20 cellular contexts compared by ENCODE assay signal in genomic region chr15:85031086-85031943, GRCh38. TPM values are rescaled to one million over a fixed set of nuclear protein-coding genes. Genes with fewer than 3 reads are reported as not detected.
DNase-seq lines count a peak whose midpoint lies in the region; ATAC-seq, FAIRE-seq and TF ChIP-seq lines count a peak whose summit lies in the region.
"Had no signal": no experiment of that assay in that cellular context is flagged by ENCODE, and none has a peak within 500 bp of the region (broad histone marks: within the 10 kb centered on the region; RNA-seq: fewer than 3 reads in every experiment).

No MANE protein-coding gene starts in this region.

- peaks cover 13% of the 10 kb centered on the region for H3K4me1 ChIP-seq in astrocyte (ENCODE audit: insufficient read depth, low read length)
- H3K4me1 ChIP-seq in right lobe of liver, result peaks cover 0 to 73% (median 33%) of the 10 kb centered on the region in 4 donors

- no peaks in the 10 kb centered on the region for H3K9me3 Mint-ChIP-seq in natural killer cell
- H3K9me3 Mint-ChIP-seq in natural killer cell treated with Interleukin-12 subunit alpha and Interleukin-12 subunit beta and Interleukin-15 and Interleukin-18, amount 100 ng/mL, for 72 hours, result no peaks in the 10 kb centered on the region
- no peaks in the 10 kb centered on the region for H3K9me3 Mint-ChIP-seq in astrocyte (ENCODE audit: unreplicated experiment)
- H3K9me3 Mint-ChIP-seq: central memory CD8-positive, alpha-beta T cell; IgD-negative memory B cell; memory B cell had no signal

- DNase-seq in natural killer cell (no peak), astrocyte (ENCODE audit: low read depth) (no peak), right lobe of liver (peak in 1 of 3 donors; percentile 68), RCC 7860 (ENCODE audit: low spot score) (no peak)
- DNase-seq in natural killer cell treated with Interleukin-12 subunit alpha and Interleukin-12 subunit beta and Interleukin-15 and Interleukin-18, amount 100 ng/mL, for 72 hours (ENCODE audit: low spot score), result no peak
- no peak for DNase-seq in stimulated activated CD4-positive, alpha-beta T cell treated with anti-CD3 and anti-CD28 coated beads, Interleukin-2, amount 100 ng/mL, for 24 hours
- DNase-seq: activated CD4-positive, alpha-beta T cell treated with anti-CD3 and anti-CD28 coated beads for 48 hours; activated gamma-delta T cell treated with Interleukin-2 at 50 U/mL for 16 hours; AML-193; DMS79; hippocampal formation; NCI-H1105 treated with DMSO at 0.1 percent for 48 hours; NCI-H446 treated with DMSO at 0.1 percent for 48 hours; stimulated activated CD4-positive, alpha-beta T cell treated with anti-CD3 and anti-CD28 coated beads, Interleukin-12 subunit alpha, Interleukin-12 subunit beta, amount 100 ng/mL, for 4 hours had no signal

- H3K4me1 Mint-ChIP-seq in natural killer cell (peaks cover 52 to 62% of the 10 kb centered on the region in 2 donors), astrocyte (ENCODE audit: low read depth, unreplicated experiment) (peaks cover 45% of the 10 kb centered on the region)
- H3K4me1 Mint-ChIP-seq in natural killer cell treated with Interleukin-12 subunit alpha and Interleukin-12 subunit beta and Interleukin-15 and Interleukin-18, amount 100 ng/mL, for 72 hours (ENCODE audit: low read depth in 2 of 2), result peaks cover 40 to 56% of the 10 kb centered on the region in 2 donors

- H3K27ac ChIP-seq in astrocyte (ENCODE audit: low read depth, low read length), result no peak overlapping the region
- H3K27ac ChIP-seq in right lobe of liver, result peak overlapping the region; percentile 76 to 94 (median 92)

- no peak for TF ChIP-seq POLR2A in right lobe of liver (IDR thresholded peaks at IDR 0.05)

- peaks cover 68% of the 10 kb centered on the region for H3K79me2 ChIP-seq in astrocyte (ENCODE audit: insufficient read depth, low read length)

- ATAC-seq in natural killer cell (peak in 2 of 3 donors; percentile 39 to 41), right lobe of liver (peak; percentile 58 to 82 (median 74)), HG02852 (IDR thresholded peaks at IDR 0.05; ENCODE audit: unreplicated experiment) (no peak), HG03439 (IDR thresholded peaks at IDR 0.05; ENCODE audit: unreplicated experiment) (no peak)
- ATAC-seq in natural killer cell treated with Interleukin-12 subunit alpha and Interleukin-12 subunit beta and Interleukin-15 and Interleukin-18, amount 100 ng/mL, for 72 hours, result no peak

- H3K4me3 ChIP-seq in astrocyte (ENCODE audit: insufficient read depth, low read depth, low read length) (no peak overlapping the region), right lobe of liver (no peak overlapping the region)
- H3K4me3 ChIP-seq: esophagus muscularis mucosa had no signal

- no peak overlapping the region for H3K9ac ChIP-seq in astrocyte (ENCODE audit: low read length)

- H3K27me3 ChIP-seq in astrocyte (ENCODE audit: insufficient read depth, low read length) (no peaks in the 10 kb centered on the region), right lobe of liver (no peaks in the 10 kb centered on the region)
- H3K27me3 ChIP-seq: esophagus muscularis mucosa had no signal

- peaks cover 43% of the 10 kb centered on the region for H4K20me1 ChIP-seq in astrocyte (ENCODE audit: insufficient read depth, low read length)

- no peak for TF ChIP-seq CTCF in natural killer cell (IDR thresholded peaks at IDR 0.05)
- no peak for TF ChIP-seq CTCF in astrocyte (IDR thresholded peaks at IDR 0.05; ENCODE audit: insufficient read depth, low read depth, low read length)
- no peak for TF ChIP-seq CTCF in right lobe of liver (IDR thresholded peaks at IDR 0.05)

- no peak overlapping the region for H3K4me2 ChIP-seq in astrocyte (ENCODE audit: low read length)

- H3K9me3 ChIP-seq in astrocyte (ENCODE audit: insufficient read depth, low read depth, low read length) (no peaks in the 10 kb centered on the region), right lobe of liver (no peaks in the 10 kb centered on the region)
- H3K9me3 ChIP-seq: esophagus muscularis mucosa had no signal

- H2AFZ ChIP-seq in astrocyte (ENCODE audit: low read depth, low read length), result no peak overlapping the region

- FAIRE-seq in astrocyte (lab: Jason Lieb, UNC) (no peak), RCC 7860 (lab: Jason Lieb, UNC) (no peak)

- WGBS in right lobe of liver (ENCODE audit: insufficient coverage, low coverage, low lambda C conversion rate, missing lambda C conversion rate), result 30% methylated on average over 6 of the region's 6 CpGs

- H3K27ac Mint-ChIP-seq in natural killer cell, result peak overlapping the region; percentile 61 to 71
- peak overlapping the region in 1 of 2 donors; percentile 66 for H3K27ac Mint-ChIP-seq in natural killer cell treated with Interleukin-12 subunit alpha and Interleukin-12 subunit beta and Interleukin-15 and Interleukin-18, amount 100 ng/mL, for 72 hours
- peak overlapping the region; percentile 65 for H3K27ac Mint-ChIP-seq in astrocyte (ENCODE audit: unreplicated experiment)
- H3K27ac Mint-ChIP-seq: IgD-negative memory B cell had no signal

- H3K36me3 ChIP-seq in astrocyte (ENCODE audit: insufficient read depth, low read length), result no peaks in the 10 kb centered on the region
- no peaks in the 10 kb centered on the region for H3K36me3 ChIP-seq in right lobe of liver
- H3K36me3 ChIP-seq: esophagus muscularis mucosa had no signal

- intact Hi-C loops in natural killer cell (cut with micrococcal nuclease), result loop anchor here (10.0 kb wide), 1 partner anchor 47 kb away; the partner anchor contains the start of gene PDE8A
- intact Hi-C loops in right lobe of liver (cut with DNase I), result no loop called here

- H3K27me3 Mint-ChIP-seq in natural killer cell (ENCODE audit: low read depth in 2 of 2) (no peaks in the 10 kb centered on the region), astrocyte (ENCODE audit: low read depth, unreplicated experiment) (no peaks in the 10 kb centered on the region)
- H3K27me3 Mint-ChIP-seq in natural killer cell treated with Interleukin-12 subunit alpha and Interleukin-12 subunit beta and Interleukin-15 and Interleukin-18, amount 100 ng/mL, for 72 hours, result no peaks in the 10 kb centered on the region
- H3K27me3 Mint-ChIP-seq: central memory CD8-positive, alpha-beta T cell; IgD-negative memory B cell; memory B cell had no signal

- H3K36me3 Mint-ChIP-seq in natural killer cell (no peaks in the 10 kb centered on the region), astrocyte (ENCODE audit: low read depth, unreplicated experiment) (no peaks in the 10 kb centered on the region)
- no peaks in the 10 kb centered on the region for H3K36me3 Mint-ChIP-seq in natural killer cell treated with Interleukin-12 subunit alpha and Interleukin-12 subunit beta and Interleukin-15 and Interleukin-18, amount 100 ng/mL, for 72 hours
- H3K36me3 Mint-ChIP-seq: memory B cell had no signal

- H3K4me3 Mint-ChIP-seq in natural killer cell, result peak overlapping the region; percentile 29
- H3K4me3 Mint-ChIP-seq in natural killer cell treated with Interleukin-12 subunit alpha and Interleukin-12 subunit beta and Interleukin-15 and Interleukin-18, amount 100 ng/mL, for 72 hours, result no peak overlapping the region
- no peak overlapping the region for H3K4me3 Mint-ChIP-seq in astrocyte (ENCODE audit: unreplicated experiment)
- H3K4me3 Mint-ChIP-seq: central memory CD8-positive, alpha-beta T cell; memory B cell had no signal

RNA-seq across cellular contexts. Expression of gene PDE8A, which starts 49.7 kb away (rescaled TPM):
- total RNA-seq in natural killer cell (10 to 100 TPM; 21.0 to 24.2 (median 23.8) TPM), astrocyte (16.3 and 18.0 TPM in 2 replicates), right lobe of liver (10 to 100 TPM; 32.7 to 40.5 (median 37.4) TPM)
- total RNA-seq in natural killer cell treated with Interleukin-12 subunit alpha and Interleukin-12 subunit beta and Interleukin-15 and Interleukin-18, amount 100 ng/mL, for 72 hours, result 10 to 100 TPM; 27.0 to 32.0 TPM

Comparison
In these comparisons a context has a peak if more than half of its experiments do, and no peak if none do; other contexts are left out.
1. ATAC-seq: peak in natural killer cell (2 of 3) and right lobe of liver (4 of 4); none in natural killer cell treated with Interleukin-12 subunit alpha and Interleukin-12 subunit beta and Interleukin-15 and Interleukin-18, amount 100 ng/mL, for 72 hours (0 of 2), HG02852 (single experiment) and HG03439 (single experiment).